ENCODE assay signal across 25 cellular contexts in the genomic region with DNA sequence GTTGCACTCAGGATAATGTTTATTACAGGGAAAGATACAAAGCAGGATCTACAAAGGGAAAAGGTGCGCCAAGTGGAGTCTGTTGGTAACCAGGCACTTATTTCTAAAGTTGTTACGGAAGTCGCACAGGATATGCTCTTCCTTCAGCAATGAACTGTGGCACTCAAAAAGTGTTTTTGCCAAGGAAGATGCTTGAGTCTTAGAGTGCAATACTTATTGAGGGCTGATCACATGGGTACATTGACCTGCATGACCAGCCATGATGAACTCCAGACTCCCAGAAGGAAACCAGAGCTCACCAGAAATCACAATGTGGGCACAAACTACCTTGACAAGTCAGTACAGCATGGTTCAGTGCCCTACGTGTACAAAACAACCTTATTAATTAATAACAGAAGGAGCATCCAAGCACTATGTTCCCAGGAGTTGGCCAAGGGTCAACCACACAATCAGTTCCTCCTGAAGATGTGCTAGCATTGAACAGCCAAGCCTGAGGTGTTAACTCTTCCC.
"Had no signal": no experiment of that assay in that cellular context is flagged by ENCODE, and none has a peak within 500 bp of the region (broad histone marks: within the 10 kb centered on the region; RNA-seq: fewer than 3 reads in every experiment).

No MANE protein-coding gene starts in this region.

- H3K36me3 ChIP-seq: neutrophil, pancreas, prostate gland, right lobe of liver, sigmoid colon, stomach, thoracic aorta, thyroid gland, tibial nerve, upper lobe of right lung, uterus had no signal

- H3K4me1 ChIP-seq: pancreas, prostate gland, right lobe of liver, sigmoid colon, stomach, thyroid gland, tibial nerve, upper lobe of right lung, uterus had no signal

- H3K9me3 ChIP-seq: neutrophil, pancreas, prostate gland, right lobe of liver, sigmoid colon, thoracic aorta, thyroid gland, tibial nerve, upper lobe of right lung, uterus had no signal

- H3K4me3 ChIP-seq: pancreas, prostate gland, right lobe of liver, sigmoid colon, stomach, thoracic aorta, thyroid gland, tibial nerve, upper lobe of right lung, uterus had no signal

- ATAC-seq: naive thymus-derived CD8-positive, alpha-beta T cell; natural killer cell treated with Interleukin-12 subunit alpha and Interleukin-12 subunit beta and Interleukin-15 and Interleukin-18, amount 100 ng/mL, for 72 hours; pancreas; right cardiac atrium; right lobe of liver; stimulated activated effector memory CD8-positive, alpha-beta T cell treated with anti-CD3 and anti-CD28 coated beads, Interleukin-12 subunit alpha, Interleukin-12 subunit beta, amount 100 ng/mL, for 72 hours; stimulated activated naive B cell treated with anti-CD40 and anti-IgM and Interleukin-4, amounts not matched to agents 10 μg/mL and 1 μg/mL and 100 μg/mL, for 72 hours; upper lobe of right lung had no signal

- H3K27me3 ChIP-seq: neutrophil, pancreas, right lobe of liver, sigmoid colon, stomach, thyroid gland, tibial nerve, upper lobe of right lung, uterus had no signal

- H3K27ac ChIP-seq: neutrophil, pancreas, prostate gland, right lobe of liver, sigmoid colon, stomach, thoracic aorta, thyroid gland, tibial nerve, upper lobe of right lung, uterus had no signal

- DNase-seq: naive thymus-derived CD8-positive, alpha-beta T cell; nephron progenitor cell; nucleus accumbens; pancreas; right cardiac atrium; right lobe of liver; sigmoid colon; small intestine; stimulated activated CD4-positive, alpha-beta T cell treated with anti-CD3 and anti-CD28 coated beads, Interleukin-15, amount 100 ng/mL, for 24 hours; stimulated activated CD4-positive, alpha-beta T cell treated with anti-CD3 and anti-CD28 coated beads, Interleukin-2, amount 100 ng/mL, for 24 hours; stimulated activated CD4-positive, alpha-beta T cell treated with anti-CD3 and anti-CD28 coated beads, Interleukin-2, amount 100 ng/mL, for 48 hours; stimulated activated CD4-positive, alpha-beta T cell treated with anti-CD3 and anti-CD28 coated beads, Interleukin-4, amount 100 ng/mL, for 24 hours; stimulated activated naive B cell treated with anti-CD40 and anti-IgM and Interleukin-4, amounts not matched to agents 10 μg/mL and 1 μg/mL and 100 μg/mL, for 72 hours; stimulated activated naive CD4-positive, alpha-beta T cell treated with Interleukin-2 at 50 U/mL for 16 hours; stomach; thyroid gland; trophoblast cell; upper lobe of right lung; uterus had no signal
